ENCODE assay signal across 19 cellular contexts in the genomic region with DNA sequence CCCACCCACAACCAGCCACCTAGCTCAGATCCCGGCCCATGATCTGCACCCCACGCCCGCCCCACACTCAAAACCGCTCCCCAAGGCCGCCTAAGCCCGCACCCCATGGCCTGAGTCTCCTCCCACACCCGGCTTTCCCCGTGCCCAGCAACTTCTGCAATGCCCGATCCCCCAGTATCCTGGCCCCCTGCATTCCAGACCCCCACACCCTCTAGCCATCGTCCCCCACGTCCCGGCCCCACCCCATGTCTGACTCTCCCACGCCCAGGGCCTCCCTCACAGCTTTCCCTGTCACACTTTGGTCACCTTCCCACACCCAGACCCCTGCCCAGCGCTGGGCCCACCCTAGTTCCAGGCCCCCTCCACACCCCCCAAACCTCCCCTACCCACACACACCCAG. TPM values are rescaled to one million over a fixed set of nuclear protein-coding genes. Genes with fewer than 3 reads are reported as not detected.
DNase-seq lines count a peak whose midpoint lies in the region; ATAC-seq, FAIRE-seq and TF ChIP-seq lines count a peak whose summit lies in the region.
"Had no signal": no experiment of that assay in that cellular context is flagged by ENCODE, and none has a peak within 500 bp of the region (broad histone marks: within the 10 kb centered on the region; RNA-seq: fewer than 3 reads in every experiment).

No MANE protein-coding gene starts in this region.

- H2AFZ ChIP-seq in SK-N-SH (ENCODE audit: low read depth): no peak overlapping the region

- no peak for TF ChIP-seq RAD21 in SK-N-SH (IDR thresholded peaks at IDR 0.05; ENCODE audit: low read length)

- peaks cover 5 to 19% of the 10 kb centered on the region in 2 experiments; a peak in 3 of 4 replicates for H3K4me1 ChIP-seq in SK-N-SH (ENCODE audit: control insufficient read depth in 1 of 2, insufficient read depth in 2 of 2, low read depth in 1 of 2, low read length in 1 of 2)

- H3K4me2 ChIP-seq in SK-N-SH: no peak overlapping the region
- H3K4me2 ChIP-seq: A549, BLaER1 had no signal

- H3F3A ChIP-seq in SK-N-SH (replicated peaks; ENCODE audit: insufficient read depth): peaks cover 13% of the 10 kb centered on the region

- H3K4me3 ChIP-seq in SK-N-SH (ENCODE audit: low read depth in 2 of 2, low read length in 1 of 2) (no peak overlapping the region), dorsolateral prefrontal cortex (peak overlapping the region in 22 of 59 donors; percentile 36 to 65 (median 54))
- H3K4me3 ChIP-seq: A549, BLaER1 had no signal

- no peak for TF ChIP-seq EP300 in SK-N-SH (IDR thresholded peaks at IDR 0.05; ENCODE audit: borderline replicate concordance in 1 of 2, low read depth in 1 of 2, low read length in 1 of 2)

- 63% methylated on average over 14 of the region's 14 CpGs for WGBS in SK-N-SH (ENCODE audit: low lambda C conversion rate)

- DNase-seq in SK-N-SH (peak; percentile 25), dorsolateral prefrontal cortex (no peak), substantia nigra (lab: John Stamatoyannopoulos, UW) (no peak), UCSD-AML1 (lab: John Stamatoyannopoulos, UW; ENCODE audit: unreplicated experiment) (no peak), RCC 7860 (ENCODE audit: low spot score) (no peak)
- DNase-seq: CD4-positive, alpha-beta memory T cell; DMS79 treated with DMSO at 0.1 percent for 48 hours; GF-D8; GOT3 had no signal

- no peaks in the 10 kb centered on the region for H3K9me3 ChIP-seq in SK-N-SH
- H3K9me3 ChIP-seq: A549, BLaER1 had no signal

- no peak for FAIRE-seq in RCC 7860 (lab: Jason Lieb, UNC)
- FAIRE-seq: A549, HTR-8/SVneo had no signal

- CTCF ChIA-PET in SK-N-SH (lab: Yijun Ruan, JAX): interaction anchor here (1.2 to 4.4 kb wide), 5 partner anchors 18 to 212 kb away, joined by 3 to 90 read pairs (median 4); no protein-coding TSS in a partner anchor

- no peaks in the 10 kb centered on the region for H3K27me3 ChIP-seq in SK-N-SH (ENCODE audit: insufficient read depth)
- H3K27me3 ChIP-seq in dorsolateral prefrontal cortex: no peaks in the 10 kb centered on the region
- H3K27me3 ChIP-seq: BLaER1 had no signal

- no peaks in the 10 kb centered on the region for H3K79me2 ChIP-seq in SK-N-SH (ENCODE audit: insufficient read depth)

- intact Hi-C loops in dorsolateral prefrontal cortex (cut with DNase I): loop anchor here in 1 of 2 donors (10.0 kb wide), 1 partner anchor 806 kb away; no protein-coding TSS in a partner anchor

- H3K36me3 ChIP-seq in SK-N-SH (replicated peaks in 1 of 2; ENCODE audit: control insufficient read depth in 1 of 2, insufficient read depth in 2 of 2, low read length in 1 of 2): no peaks in the 10 kb centered on the region
- H3K36me3 ChIP-seq: BLaER1 had no signal

- no peak for ATAC-seq in SK-N-SH treated with all-trans-retinoic acid at 6 μM for 48 hours
- ATAC-seq: A549, HCT116 had no signal

- no peaks in the 10 kb centered on the region for H4K20me1 ChIP-seq in SK-N-SH (ENCODE audit: insufficient read depth)
- H4K20me1 ChIP-seq: BLaER1 had no signal

- no peak for TF ChIP-seq CTCF in SK-N-SH (IDR thresholded peaks at IDR 0.05)
- TF ChIP-seq CTCF in VCaP (conservative IDR thresholded peaks at IDR 0.05): no peak
- TF ChIP-seq CTCF in dorsolateral prefrontal cortex (IDR thresholded peaks at IDR 0.05 in 54 of 56, conservative IDR thresholded peaks at IDR 0.05 in 2 of 56; ENCODE audit: low read depth in 1 of 56, partially characterized antibody in 56 of 56): no peak

- H3K27ac ChIP-seq in SK-N-SH (ENCODE audit: low read depth in 2 of 2, low read length in 1 of 2) (no peak overlapping the region), VCaP (peak overlapping the region; percentile 91), dorsolateral prefrontal cortex (peak overlapping the region in 51 of 59 donors; percentile 13 to 96 (median 89)), substantia nigra (ENCODE audit: low read depth, low read length, poor library complexity, severe bottlenecking) (peak overlapping the region; percentile 26)
- H3K27ac ChIP-seq: 22Rv1, A549, BLaER1 had no signal

- no peaks in the 10 kb centered on the region for H3K9me2 ChIP-seq in SK-N-SH

- no peak overlapping the region for H3K9ac ChIP-seq in SK-N-SH
- H3K9ac ChIP-seq: BLaER1 had no signal

- POLR2A ChIA-PET in SK-N-SH (lab: Yijun Ruan, JAX): no interaction called here

TF ChIP-seq in SK-N-SH, 30 proteins besides CTCF, POLR2A, EP300 and RAD21 (continues in another document):
- TF ChIP-seq MEF2A (IDR thresholded peaks at IDR 0.05; ENCODE audit: borderline replicate concordance, low read depth) (no peak), MAX (IDR thresholded peaks at IDR 0.05; ENCODE audit: low read depth) (no peak), GATA2 (CRISPR knock-in tag; IDR thresholded peaks at IDR 0.05) (no peak), NRF1 (IDR thresholded peaks at IDR 0.05; ENCODE audit: low read depth, low read length) (no peak), SMC3 (IDR thresholded peaks at IDR 0.05; ENCODE audit: low read depth, low read length) (no peak), TCF12 (IDR thresholded peaks at IDR 0.05) (no peak), CHD2 (IDR thresholded peaks at IDR 0.05; ENCODE audit: low read length, partially characterized antibody) (no peak), FOXJ3 (CRISPR knock-in tag; IDR thresholded peaks at IDR 0.05) (no peak), NFIC (IDR thresholded peaks at IDR 0.05; ENCODE audit: borderline replicate concordance) (no peak)
- TF ChIP-seq, protein P1, sequence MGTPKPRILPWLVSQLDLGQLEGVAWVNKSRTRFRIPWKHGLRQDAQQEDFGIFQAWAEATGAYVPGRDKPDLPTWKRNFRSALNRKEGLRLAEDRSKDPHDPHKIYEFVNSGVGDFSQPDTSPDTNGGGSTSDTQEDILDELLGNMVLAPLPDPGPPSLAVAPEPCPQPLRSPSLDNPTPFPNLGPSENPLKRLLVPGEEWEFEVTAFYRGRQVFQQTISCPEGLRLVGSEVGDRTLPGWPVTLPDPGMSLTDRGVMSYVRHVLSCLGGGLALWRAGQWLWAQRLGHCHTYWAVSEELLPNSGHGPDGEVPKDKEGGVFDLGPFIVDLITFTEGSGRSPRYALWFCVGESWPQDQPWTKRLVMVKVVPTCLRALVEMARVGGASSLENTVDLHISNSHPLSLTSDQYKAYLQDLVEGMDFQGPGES (IDR thresholded peaks at IDR 0.05; ENCODE audit: low read depth, low read length): no peak

TF ChIP-seq in SK-N-SH treated with all-trans-retinoic acid at 6 μM for 48 hours, 23 proteins besides CTCF, POLR2A, EP300 and RAD21:
- TF ChIP-seq RARB (CRISPR knock-in tag; IDR thresholded peaks at IDR 0.05) (no peak), ARNTL (CRISPR knock-in tag; IDR thresholded peaks at IDR 0.05; ENCODE audit: borderline replicate concordance, low read depth) (no peak), ZC3H10 (CRISPR knock-in tag; IDR thresholded peaks at IDR 0.05) (no peak), CSRNP3 (CRISPR knock-in tag; IDR thresholded peaks at IDR 0.05) (no peak), ESRRG (CRISPR knock-in tag; IDR thresholded peaks at IDR 0.05) (no peak), ISL1 (CRISPR knock-in tag; IDR thresholded peaks at IDR 0.05) (no peak), SNAI2 (CRISPR knock-in tag; IDR thresholded peaks at IDR 0.05) (no peak), POU6F1 (CRISPR knock-in tag; IDR thresholded peaks at IDR 0.05; ENCODE audit: borderline replicate concordance, low read depth) (no peak), CSDC2 (CRISPR knock-in tag; IDR thresholded peaks at IDR 0.05) (no peak)
- TF ChIP-seq, protein P2, sequence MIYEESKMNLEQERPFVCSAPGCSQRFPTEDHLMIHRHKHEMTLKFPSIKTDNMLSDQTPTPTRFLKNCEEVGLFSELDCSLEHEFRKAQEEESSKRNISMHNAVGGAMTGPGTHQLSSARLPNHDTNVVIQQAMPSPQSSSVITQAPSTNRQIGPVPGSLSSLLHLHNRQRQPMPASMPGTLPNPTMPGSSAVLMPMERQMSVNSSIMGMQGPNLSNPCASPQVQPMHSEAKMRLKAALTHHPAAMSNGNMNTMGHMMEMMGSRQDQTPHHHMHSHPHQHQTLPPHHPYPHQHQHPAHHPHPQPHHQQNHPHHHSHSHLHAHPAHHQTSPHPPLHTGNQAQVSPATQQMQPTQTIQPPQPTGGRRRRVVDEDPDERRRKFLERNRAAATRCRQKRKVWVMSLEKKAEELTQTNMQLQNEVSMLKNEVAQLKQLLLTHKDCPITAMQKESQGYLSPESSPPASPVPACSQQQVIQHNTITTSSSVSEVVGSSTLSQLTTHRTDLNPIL (CRISPR knock-in tag; IDR thresholded peaks at IDR 0.05; ENCODE audit: low read depth): no peak

RNA-seq across cellular contexts. Expression of gene FXYD4, which starts 20.1 kb away (rescaled TPM):
- polyA plus RNA-seq in SK-N-SH (2012; rRNA removed): not detected in 2 replicates
- polyA plus RNA-seq in SK-N-SH (2012; cell fraction: cytosol; rRNA removed): not detected in 2 replicates
- not detected in 2 replicates for polyA plus RNA-seq in SK-N-SH (2012; cell fraction: nucleus; rRNA removed)
- total RNA-seq in dorsolateral prefrontal cortex: 10 to 100 TPM in 1 of 120 experiments, 1 to 10 TPM in 56, under 1 TPM in 3, not detected in 60; 0.84 to 12.4 (median 2.4) TPM
- total RNA-seq: CD4-positive, alpha-beta memory T cell; H7 had no signal
- polyA plus RNA-seq: A549; AG04450; CD14-positive monocyte; CD4-positive, alpha-beta memory T cell had no signal

RNA-seq across cellular contexts. Expression of gene HNRNPF, which starts 57.7 kb away (rescaled TPM):
- 195 and 217 TPM in 2 replicates for polyA plus RNA-seq in SK-N-SH (2012; rRNA removed)
- polyA plus RNA-seq in SK-N-SH (2012; cell fraction: cytosol; rRNA removed): 185 and 227 TPM in 2 replicates
- polyA plus RNA-seq in SK-N-SH (2012; cell fraction: nucleus; rRNA removed): 101 and 146 TPM in 2 replicates
- 100 to 1,000 TPM in 2 of 120 experiments, 10 to 100 TPM in 118; 39.3 to 109 (median 59.0) TPM for total RNA-seq in dorsolateral prefrontal cortex

Comparison
In these comparisons a context has a peak if more than half of its experiments do, and no peak if none do; other contexts are left out.
1. H3K27ac ChIP-seq: peak in VCaP (single experiment), dorsolateral prefrontal cortex (51 of 59) and substantia nigra (single experiment); none in SK-N-SH (0 of 2).